1 cellular context compared by ENCODE assay signal in genomic region chr18:64167408-64167807, GRCh38.
TF ChIP-seq lines count a peak whose summit lies in the region.

No MANE protein-coding gene starts in this region.

TF ChIP-seq in GM23338, 12 proteins besides CTCF, POLR2A, EP300 and RAD21 (continued from another document):
- TF ChIP-seq ZNF462 (CRISPR knock-in tag; IDR thresholded peaks at IDR 0.05) (no peak), POLR2AphosphoS5 (IDR thresholded peaks at IDR 0.05; ENCODE audit: low read depth) (no peak), STAT1 (IDR thresholded peaks at IDR 0.05; ENCODE audit: unreplicated experiment) (no peak), JUNB (IDR thresholded peaks at IDR 0.05; ENCODE audit: unreplicated experiment) (no peak), ZNF114 (CRISPR knock-in tag; IDR thresholded peaks at IDR 0.05) (no peak)
